36 cellular contexts compared by ENCODE assay signal in the genomic region with DNA sequence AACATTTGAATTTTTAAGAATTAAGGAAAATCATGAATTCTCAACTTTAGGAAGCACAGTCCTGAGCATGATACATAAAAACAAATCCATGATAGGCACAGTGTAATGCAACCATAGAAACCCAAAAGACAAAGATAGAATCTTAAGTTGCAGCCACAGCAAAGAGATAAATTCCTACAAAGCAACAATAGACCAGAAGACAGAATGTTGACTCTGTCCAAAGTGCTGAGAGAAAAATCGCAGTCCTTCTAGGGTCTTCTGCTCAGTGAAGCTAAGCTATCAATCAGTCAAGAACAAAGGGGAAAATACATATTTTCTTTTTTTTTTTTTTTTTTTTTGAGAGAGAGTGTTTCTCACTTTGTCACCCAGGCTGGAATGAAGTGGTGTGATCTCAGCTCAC. TPM values are rescaled to one million over a fixed set of nuclear protein-coding genes. Genes with fewer than 3 reads are reported as not detected.
"Had no signal": no experiment of that assay in that cellular context is flagged by ENCODE, and none has a peak within 500 bp of the region (broad histone marks: within the 10 kb centered on the region; RNA-seq: fewer than 3 reads in every experiment).

No MANE protein-coding gene starts in this region.

- H3K4me3 Mint-ChIP-seq: activated B cell treated with CpG ODN at 0.5 μM for 24 hours; activated CD8-positive, alpha-beta T cell treated with anti-CD3 and anti-CD28 coated beads for 36 hours; activated naive CD8-positive, alpha-beta T cell; activated naive CD8-positive, alpha-beta T cell treated with anti-CD3 and anti-CD28 coated beads, Interleukin-2, amount 50 U/mL, for 24 hours; activated T-cell treated with anti-CD3 and anti-CD28 coated beads, Interleukin-2, amount 50 U/mL, for 4 hours; activated T-helper 17 cell treated with anti-CD3 and anti-CD28 coated beads, Interleukin-2, amount 50 U/mL, for 72 hours; brain; T-helper 17 cell; T-helper 2 cell treated with Interferon-gamma antibody and Interleukin-4, amounts not matched to agents 5 μg/mL and 100 μg/mL, for 36 hours had no signal

- FAIRE-seq: endometrium, endothelial cell of umbilical vein had no signal

- H3K27ac ChIP-seq: adrenal gland, ascending aorta, breast epithelium, cardiac muscle cell, colonic mucosa, epithelial cell of prostate, esophagus squamous epithelium, gastroesophageal sphincter, heart right ventricle, WERI-Rb-1 had no signal

- H3K36me3 ChIP-seq: adrenal gland, ascending aorta, breast epithelium, cardiac muscle cell, colonic mucosa, esophagus squamous epithelium, gastroesophageal sphincter, heart right ventricle, WERI-Rb-1 had no signal

- DNase-seq: activated B cell treated with CpG ODN at 0.5 μM for 24 hours; activated CD4-positive, alpha-beta T cell treated with anti-CD3 and anti-CD28 coated beads for 48 hours; activated CD4-positive, alpha-beta T cell treated with anti-CD3 and anti-CD28 coated beads, Interleukin-2, amount 50 U/mL, for 1 hour; activated CD4-positive, alpha-beta T cell treated with anti-CD3 and anti-CD28 coated beads, Interleukin-2, amount 50 U/mL, for 48 hours; activated CD8-positive, alpha-beta memory T cell treated with anti-CD3 and anti-CD28 coated beads for 24 hours; activated CD8-positive, alpha-beta T cell treated with anti-CD3 and anti-CD28 coated beads for 36 hours; activated effector memory CD4-positive, alpha-beta T cell treated with Interleukin-2 at 50 U/mL for 16 hours; activated gamma-delta T cell treated with Interleukin-2 at 50 U/mL for 16 hours; activated naive CD4-positive, alpha-beta T cell treated with anti-CD3 and anti-CD28 coated beads, Interleukin-2, amount 50 U/mL, for 16 hours; activated naive CD4-positive, alpha-beta T cell treated with Interleukin-2 at 50 U/mL for 16 hours; activated naive CD8-positive, alpha-beta T cell treated with anti-CD3 and anti-CD28 coated beads, Interleukin-2, amount 50 U/mL, for 24 hours; activated T-cell treated with anti-CD3 and anti-CD28 coated beads, Interleukin-2, amount 50 U/mL, for 4 hours; adrenal gland; amygdala; central memory CD4-positive, alpha-beta T cell; cerebellar nuclear complex; colonic mucosa; effector CD8-positive, alpha-beta T cell; esophagus squamous epithelium; foreskin melanocyte; heart right ventricle; T-helper 17 cell; T1000; WERI-Rb-1 had no signal

- H3K9me3 Mint-ChIP-seq: activated B cell treated with CpG ODN at 0.5 μM for 24 hours; activated CD8-positive, alpha-beta T cell treated with anti-CD3 and anti-CD28 coated beads for 36 hours; activated naive CD8-positive, alpha-beta T cell treated with anti-CD3 and anti-CD28 coated beads, Interleukin-2, amount 50 U/mL, for 24 hours; activated T-cell treated with anti-CD3 and anti-CD28 coated beads, Interleukin-2, amount 50 U/mL, for 4 hours; activated T-helper 17 cell treated with anti-CD3 and anti-CD28 coated beads, Interleukin-2, amount 50 U/mL, for 72 hours; T-helper 2 cell treated with Interferon-gamma antibody and Interleukin-4, amounts not matched to agents 5 μg/mL and 100 μg/mL, for 36 hours had no signal

- H3K27me3 Mint-ChIP-seq: brain had no signal

- H3K27ac Mint-ChIP-seq: activated B cell treated with CpG ODN at 0.5 μM for 24 hours; activated CD8-positive, alpha-beta T cell treated with anti-CD3 and anti-CD28 coated beads for 36 hours; activated naive CD8-positive, alpha-beta T cell; activated naive CD8-positive, alpha-beta T cell treated with anti-CD3 and anti-CD28 coated beads, Interleukin-2, amount 50 U/mL, for 24 hours; activated T-helper 17 cell treated with anti-CD3 and anti-CD28 coated beads, Interleukin-2, amount 50 U/mL, for 72 hours; brain; T-helper 17 cell; T-helper 2 cell treated with Interferon-gamma antibody and Interleukin-4, amounts not matched to agents 5 μg/mL and 100 μg/mL, for 36 hours had no signal

- H3K4me1 ChIP-seq: adrenal gland, ascending aorta, breast epithelium, colonic mucosa, esophagus squamous epithelium, gastroesophageal sphincter, heart right ventricle had no signal

- H3K4me1 Mint-ChIP-seq: activated B cell treated with CpG ODN at 0.5 μM for 24 hours; activated naive CD8-positive, alpha-beta T cell treated with anti-CD3 and anti-CD28 coated beads, Interleukin-2, amount 50 U/mL, for 24 hours; activated T-helper 17 cell treated with anti-CD3 and anti-CD28 coated beads, Interleukin-2, amount 50 U/mL, for 72 hours; brain; T-helper 17 cell had no signal

- H3K9me3 ChIP-seq: adrenal gland, ascending aorta, breast epithelium, colonic mucosa, esophagus squamous epithelium, gastroesophageal sphincter, heart right ventricle had no signal

- H3K4me3 ChIP-seq: adrenal gland, ascending aorta, breast epithelium, cardiac muscle cell, colonic mucosa, esophagus squamous epithelium, gastroesophageal sphincter, heart right ventricle had no signal

- H3K27me3 ChIP-seq: adrenal gland, ascending aorta, colonic mucosa had no signal

- H3K36me3 Mint-ChIP-seq: activated naive CD8-positive, alpha-beta T cell; brain had no signal

- ATAC-seq: activated CD4-positive, CD25-positive, alpha-beta regulatory T cell treated with anti-CD3 and anti-CD28 coated beads, Interleukin-2, amount 50 U/mL, for 24 hours; activated CD8-positive, alpha-beta T cell treated with anti-CD3 and anti-CD28 coated beads for 36 hours; activated naive CD8-positive, alpha-beta T cell treated with anti-CD3 and anti-CD28 coated beads, Interleukin-2, amount 50 U/mL, for 24 hours; activated T-cell treated with anti-CD3 and anti-CD28 coated beads, Interleukin-2, amount 50 U/mL, for 4 hours; activated T-helper 17 cell treated with anti-CD3 and anti-CD28 coated beads, Interleukin-2, amount 50 U/mL, for 72 hours; gastroesophageal sphincter; heart right ventricle; T-helper 17 cell had no signal

RNA-seq across cellular contexts. Expression of gene FHOD3, which starts 22.0 kb away (rescaled TPM):
- total RNA-seq: activated B cell treated with CpG ODN at 0.5 μM for 24 hours; activated CD8-positive, alpha-beta T cell treated with anti-CD3 and anti-CD28 coated beads for 36 hours; activated T-helper 17 cell treated with anti-CD3 and anti-CD28 coated beads, Interleukin-2, amount 50 U/mL, for 72 hours; T-helper 17 cell had no signal
